ENCODE assay signal across 5 cellular contexts in the genomic region with DNA sequence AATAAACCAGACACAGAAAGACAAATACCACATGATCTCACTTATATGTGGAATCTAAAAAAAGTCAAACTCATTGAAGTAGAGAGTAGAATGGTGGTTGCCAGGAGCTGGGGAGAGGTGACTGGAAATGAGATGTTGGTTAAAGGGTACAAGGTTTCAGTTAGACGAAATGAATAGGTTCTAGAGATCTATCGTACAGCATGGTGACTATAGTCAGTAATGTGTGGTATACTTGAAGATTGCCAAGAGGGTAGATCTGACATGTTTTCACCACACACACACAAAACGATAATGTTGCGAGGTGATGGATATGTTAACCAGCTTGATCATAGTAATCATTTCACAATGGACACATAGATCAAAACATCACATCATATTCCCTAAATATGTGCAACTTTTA. TPM values are rescaled to one million over a fixed set of nuclear protein-coding genes. Genes with fewer than 3 reads are reported as not detected.
"Had no signal": no experiment of that assay in that cellular context is flagged by ENCODE, and none has a peak within 500 bp of the region (broad histone marks: within the 10 kb centered on the region; RNA-seq: fewer than 3 reads in every experiment).

No MANE protein-coding gene starts in this region.

- H3K27ac Mint-ChIP-seq: GM23338, H9 had no signal

- H3K9me3 Mint-ChIP-seq: GM23338, H9 had no signal

- H3K4me3 Mint-ChIP-seq: GM23338, H9 had no signal

- DNase-seq: H9, HCEC 1CT, IMR-90 had no signal

- ATAC-seq: K562 had no signal

RNA-seq across cellular contexts. Expression of a gene that starts 46.4 kb away (rescaled TPM):
- total RNA-seq: K562 had no signal
